In genomic region chr1:118928739-118929554, GRCh38 we compare ENCODE assay signal across 10 cellular contexts.
A peak's percentile ranks its signal among the peaks of the same experiment; 100 is the strongest.
DNase-seq lines count a peak whose midpoint lies in the region; TF ChIP-seq lines count a peak whose summit lies in the region.
"Had no signal": no experiment of that assay in that cellular context is flagged by ENCODE, and none has a peak within 500 bp of the region (broad histone marks: within the 10 kb centered on the region; RNA-seq: fewer than 3 reads in every experiment).

No MANE protein-coding gene starts in this region.

- H3K4me3 ChIP-seq in brain microvascular endothelial cell (ENCODE audit: low read depth, low read length): no peak overlapping the region

- H3K36me3 ChIP-seq in brain microvascular endothelial cell (replicated peaks): peaks cover 38% of the 10 kb centered on the region

- in situ Hi-C loops in KBM-7 (cut with MboI; ENCODE audit: low pct_unique_long_range_greater_than_20kb, low sequenced_read_pairs) (no loop called here), brain microvascular endothelial cell (cut with HindIII; ENCODE audit: low pct_ligation_motif_present, low sequenced_read_pairs) (no loop called here)

- no peaks in the 10 kb centered on the region for H3K27me3 ChIP-seq in brain microvascular endothelial cell (replicated peaks)

- TF ChIP-seq CTCF in brain microvascular endothelial cell (IDR thresholded peaks at IDR 0.05; ENCODE audit: low read depth, low read length, missing control alignments): no peak

- DNase-seq in GM03348 (ENCODE audit: low spot score) (peak; percentile 21), KBM-7 (peak; percentile 12), astrocyte of the hippocampus (ENCODE audit: low read depth, low spot score) (peak; percentile 66), iris pigment epithelial cell (ENCODE audit: low read depth) (peak; percentile 25), T-helper 1 cell (no peak), brain microvascular endothelial cell (no peak), cortex of kidney (lab: John Stamatoyannopoulos, UW) (no peak), NCI-H526 treated with DMSO at 0.1 percent for 48 hours (lab: John Stamatoyannopoulos, UW) (no peak)
- DNase-seq: activated CD4-positive, alpha-beta memory T cell treated with anti-CD3 and anti-CD28 coated beads, Interleukin-2, amount 10 ng/mL, durations not matched to agents 7 days and 5 days; DMS79 had no signal

- no peak overlapping the region for H3K27ac ChIP-seq in brain microvascular endothelial cell

Comparison
In these comparisons a context has a peak if more than half of its experiments do, and no peak if none do; other contexts are left out.
1. DNase-seq: peak in GM03348 (single experiment), KBM-7 (single experiment), astrocyte of the hippocampus (single experiment) and iris pigment epithelial cell (single experiment); none in T-helper 1 cell (0 of 5), brain microvascular endothelial cell (single experiment), cortex of kidney (single experiment) and NCI-H526 treated with DMSO at 0.1 percent for 48 hours (single experiment).